19 cellular contexts compared by ENCODE assay signal in genomic region chr1:21925334-21925940, GRCh38. TPM values are rescaled to one million over a fixed set of nuclear protein-coding genes. Genes with fewer than 3 reads are reported as not detected.
DNase-seq lines count a peak whose midpoint lies in the region; ATAC-seq and TF ChIP-seq lines count a peak whose summit lies in the region.
"Had no signal": no experiment of that assay in that cellular context is flagged by ENCODE, and none has a peak within 500 bp of the region (broad histone marks: within the 10 kb centered on the region; RNA-seq: fewer than 3 reads in every experiment).

No MANE protein-coding gene starts in this region.

- H3K4me3 Mint-ChIP-seq in MCF 10A (ENCODE audit: unreplicated experiment) (no peak overlapping the region), progenitor cell of endocrine pancreas (ENCODE audit: low read depth) (no peak overlapping the region)
- H3K4me3 Mint-ChIP-seq: activated B cell treated with CpG ODN at 0.5 μM for 24 hours; CD4-positive, alpha-beta memory T cell had no signal

- no peak overlapping the region for H3K4me3 ChIP-seq in breast epithelium
- H3K4me3 ChIP-seq in fibroblast of lung (replicated peaks in 1 of 4; ENCODE audit: control extremely low read depth in 1 of 4, insufficient read depth in 1 of 4, low read depth in 3 of 4, low read length in 4 of 4), result no peak overlapping the region
- H3K4me3 ChIP-seq in upper lobe of left lung, result no peak overlapping the region

- H3K4me1 ChIP-seq in breast epithelium (peaks cover 5 to 16% of the 10 kb centered on the region in 2 donors), fibroblast of lung (ENCODE audit: control insufficient read depth, extremely low read depth, insufficient read depth, low read length) (peaks cover 50% of the 10 kb centered on the region), upper lobe of left lung (peaks cover 44 to 53% (median 50%) of the 10 kb centered on the region in 4 donors)

- H3K27ac Mint-ChIP-seq in MCF 10A (ENCODE audit: low read depth, unreplicated experiment), result no peak overlapping the region
- peak overlapping the region; percentile 67 for H3K27ac Mint-ChIP-seq in progenitor cell of endocrine pancreas
- H3K27ac Mint-ChIP-seq: activated B cell treated with CpG ODN at 0.5 μM for 24 hours; CD4-positive, alpha-beta memory T cell had no signal

- POLR2A ChIA-PET in MCF 10A (lab: Yijun Ruan, JAX), result interaction anchor here (0.8 to 1.5 kb wide), 2 partner anchors 32 to 117 kb away, joined by 3 to 4 read pairs; no protein-coding TSS in a partner anchor

- DNase-seq in breast epithelium (ENCODE audit: low spot score in 2 of 2) (no peak), MCF 10A (ENCODE audit: unreplicated experiment) (no peak), fibroblast of lung (ENCODE audit: low read depth in 2 of 2) (no peak), progenitor cell of endocrine pancreas (ENCODE audit: low spot score, unreplicated experiment) (no peak), upper lobe of left lung (no peak), NCI-H1105 treated with DMSO at 0.1 percent for 48 hours (lab: John Stamatoyannopoulos, UW) (no peak)
- DNase-seq: 8988T; activated B cell treated with CpG ODN at 0.5 μM for 24 hours; activated gamma-delta T cell; CD4-positive, alpha-beta memory T cell; foreskin fibroblast; mammary epithelial cell; NCI-H1694 treated with DMSO at 0.1 percent for 48 hours; NCI-H526 treated with DMSO at 0.1 percent for 48 hours; stimulated activated naive CD8-positive, alpha-beta T cell treated with anti-CD3 and anti-CD28 coated beads, Interleukin-15, Interleukin-2, amounts not matched to agents 100 U/mL and 50 U/mL, for 24 hours; T-helper 1 cell had no signal

- no TSS peak for BruUV-seq in MCF 10A (replicated peaks; lab: Mats Ljungman, UMichigan)

- H3K27ac ChIP-seq in breast epithelium (peak overlapping the region; percentile 55 to 81), fibroblast of lung (ENCODE audit: insufficient read depth, low read length) (peak overlapping the region; percentile 6), upper lobe of left lung (peak overlapping the region; percentile 4 to 81 (median 46))
- H3K27ac ChIP-seq: neutrophil had no signal

- H3K27me3 ChIP-seq in breast epithelium, result no peaks in the 10 kb centered on the region
- no peaks in the 10 kb centered on the region for H3K27me3 ChIP-seq in fibroblast of lung (ENCODE audit: control insufficient read depth, insufficient read depth, low read length)
- H3K27me3 ChIP-seq in upper lobe of left lung, result no peaks in the 10 kb centered on the region
- H3K27me3 ChIP-seq: neutrophil had no signal

- H3K27me3 Mint-ChIP-seq in MCF 10A (ENCODE audit: insufficient read depth, unreplicated experiment) (no peaks in the 10 kb centered on the region), progenitor cell of endocrine pancreas (no peaks in the 10 kb centered on the region)

- CTCF ChIA-PET in MCF 10A (lab: Yijun Ruan, JAX), result interaction anchor here (1.1 kb wide), 1 partner anchor 31 kb away, joined by 5 read pairs; no protein-coding TSS in a partner anchor

- WGBS in upper lobe of left lung, 2 donors, result 70 to 82% methylated on average over 7 to 8 of the region's 8 CpGs

- H2AFZ ChIP-seq in fibroblast of lung (ENCODE audit: low read length), result no peak overlapping the region

- H3K9me3 ChIP-seq in breast epithelium (no peaks in the 10 kb centered on the region), fibroblast of lung (ENCODE audit: control insufficient read depth, insufficient read depth, low read depth, low read length) (no peaks in the 10 kb centered on the region), upper lobe of left lung (no peaks in the 10 kb centered on the region)
- H3K9me3 ChIP-seq: neutrophil had no signal

- no peaks in the 10 kb centered on the region for H4K20me1 ChIP-seq in fibroblast of lung (ENCODE audit: control insufficient read depth, extremely low read depth, insufficient read depth, low read length)

- no peak overlapping the region for H3K4me2 ChIP-seq in fibroblast of lung (ENCODE audit: extremely low read depth, insufficient read depth, low read length)

- intact Hi-C loops in breast epithelium (cut with DNase I; ENCODE audit: low total_unique reads) (no loop called here), MCF 10A (cut with micrococcal nuclease) (no loop called here)

- H3K9me3 Mint-ChIP-seq in MCF 10A (ENCODE audit: unreplicated experiment) (no peaks in the 10 kb centered on the region), progenitor cell of endocrine pancreas (ENCODE audit: low read depth) (no peaks in the 10 kb centered on the region)
- H3K9me3 Mint-ChIP-seq: activated B cell treated with CpG ODN at 0.5 μM for 24 hours had no signal

- H3K4me1 Mint-ChIP-seq in MCF 10A (ENCODE audit: insufficient read depth, unreplicated experiment), result peaks cover 14% of the 10 kb centered on the region
- H3K4me1 Mint-ChIP-seq in progenitor cell of endocrine pancreas (ENCODE audit: low read depth), result peaks cover 69% of the 10 kb centered on the region
- H3K4me1 Mint-ChIP-seq: activated B cell treated with CpG ODN at 0.5 μM for 24 hours had no signal

- TF ChIP-seq CTCF in breast epithelium (IDR thresholded peaks at IDR 0.05) (no peak), MCF 10A (IDR thresholded peaks at IDR 0.05; ENCODE audit: unreplicated experiment) (no peak), fibroblast of lung (conservative IDR thresholded peaks at IDR 0.05 in 1 of 2, IDR thresholded peaks at IDR 0.05 in 1 of 2; ENCODE audit: low read depth in 1 of 2, low read length in 2 of 2) (no peak), progenitor cell of endocrine pancreas (IDR thresholded peaks at IDR 0.05; ENCODE audit: unreplicated experiment) (no peak), upper lobe of left lung (IDR thresholded peaks at IDR 0.05) (no peak)

- ATAC-seq in upper lobe of left lung (ENCODE audit: low FRiP score in 2 of 2), result no peak
- no peak for ATAC-seq in HG02981 (IDR thresholded peaks at IDR 0.05; ENCODE audit: unreplicated experiment)
- no peak for ATAC-seq in HG03342 (IDR thresholded peaks at IDR 0.05; ENCODE audit: unreplicated experiment)
- ATAC-seq: stimulated activated naive CD8-positive, alpha-beta T cell treated with anti-CD3 and anti-CD28 coated beads, Interleukin-15, Interleukin-2, amounts not matched to agents 100 U/mL and 50 U/mL, for 24 hours had no signal

- H3K36me3 ChIP-seq in breast epithelium (no peaks in the 10 kb centered on the region), fibroblast of lung (ENCODE audit: control insufficient read depth, insufficient read depth, low read length) (peaks cover 2% of the 10 kb centered on the region), upper lobe of left lung (no peaks in the 10 kb centered on the region)
- H3K36me3 ChIP-seq: neutrophil had no signal

- H3K79me2 ChIP-seq in fibroblast of lung (ENCODE audit: control insufficient read depth, insufficient read depth, low read length), result peaks cover 66% of the 10 kb centered on the region

- H3K36me3 Mint-ChIP-seq in MCF 10A (ENCODE audit: insufficient read depth, unreplicated experiment) (peaks cover 9% of the 10 kb centered on the region), progenitor cell of endocrine pancreas (ENCODE audit: insufficient read depth) (peaks cover 20% of the 10 kb centered on the region)
- H3K36me3 Mint-ChIP-seq: CD4-positive, alpha-beta memory T cell had no signal

- TF ChIP-seq POLR2A in breast epithelium (IDR thresholded peaks at IDR 0.05), result no peak
- no peak for TF ChIP-seq POLR2A in upper lobe of left lung (IDR thresholded peaks at IDR 0.05)

- no peak for TF ChIP-seq EP300 in upper lobe of left lung (IDR thresholded peaks at IDR 0.05)

- H3K9ac ChIP-seq in fibroblast of lung (ENCODE audit: insufficient read depth, low read length), result no peak overlapping the region

RNA-seq across cellular contexts. Expression of gene HSPG2, which starts 11.7 kb away (rescaled TPM):
- total RNA-seq in breast epithelium (100 to 1,000 TPM in 1 of 3 donors, 10 to 100 TPM in 2; 48.3 to 219 (median 95.0) TPM), MCF 10A (2022) (51.2 and 58.9 TPM in 2 replicates), fibroblast of lung (49.8 and 88.4 TPM in 2 replicates), progenitor cell of endocrine pancreas (656 and 657 TPM in 2 replicates), upper lobe of left lung (100 to 1,000 TPM; 104 to 433 (median 227) TPM)
- polyA plus RNA-seq in fibroblast of lung, result 21.2 and 40.7 TPM in 2 replicates
- polyA plus RNA-seq in fibroblast of lung (2012), result 91.8 and 196 TPM in 2 replicates
- polyA minus RNA-seq in fibroblast of lung (ENCODE audit: low replicate concordance), result 177 and 384 TPM in 2 replicates
- polyA plus RNA-seq: CD4-positive, alpha-beta memory T cell had no signal

RNA-seq across cellular contexts. Expression of gene CELA3B, which starts 51.4 kb away (rescaled TPM):
- total RNA-seq in breast epithelium (not detected), MCF 10A (2022) (not detected in 2 replicates), fibroblast of lung (not detected in 2 replicates), progenitor cell of endocrine pancreas (0.58 TPM in 1 of 2 replicates, not detected in the other), upper lobe of left lung (1 to 10 TPM in 2 of 6 donors, not detected in 4; 5.3 to 9.7 TPM)
- not detected in 2 replicates for polyA plus RNA-seq in fibroblast of lung
- polyA plus RNA-seq in fibroblast of lung (2012), result not detected in 2 replicates
- not detected in 2 replicates for polyA minus RNA-seq in fibroblast of lung (ENCODE audit: low replicate concordance)
- total RNA-seq: activated B cell treated with CpG ODN at 0.5 μM for 24 hours; CD4-positive, alpha-beta memory T cell; mammary epithelial cell had no signal
- polyA plus RNA-seq: CD4-positive, alpha-beta memory T cell; mammary epithelial cell had no signal

Comparison
In these comparisons a context has a peak if more than half of its experiments do, and no peak if none do; other contexts are left out.
1. H3K27ac ChIP-seq: peak in every context shown above with its lines; median percentile 68 in breast epithelium; 46 in upper lobe of left lung; 6 in fibroblast of lung.